8 cellular contexts compared by ENCODE assay signal in the genomic region with DNA sequence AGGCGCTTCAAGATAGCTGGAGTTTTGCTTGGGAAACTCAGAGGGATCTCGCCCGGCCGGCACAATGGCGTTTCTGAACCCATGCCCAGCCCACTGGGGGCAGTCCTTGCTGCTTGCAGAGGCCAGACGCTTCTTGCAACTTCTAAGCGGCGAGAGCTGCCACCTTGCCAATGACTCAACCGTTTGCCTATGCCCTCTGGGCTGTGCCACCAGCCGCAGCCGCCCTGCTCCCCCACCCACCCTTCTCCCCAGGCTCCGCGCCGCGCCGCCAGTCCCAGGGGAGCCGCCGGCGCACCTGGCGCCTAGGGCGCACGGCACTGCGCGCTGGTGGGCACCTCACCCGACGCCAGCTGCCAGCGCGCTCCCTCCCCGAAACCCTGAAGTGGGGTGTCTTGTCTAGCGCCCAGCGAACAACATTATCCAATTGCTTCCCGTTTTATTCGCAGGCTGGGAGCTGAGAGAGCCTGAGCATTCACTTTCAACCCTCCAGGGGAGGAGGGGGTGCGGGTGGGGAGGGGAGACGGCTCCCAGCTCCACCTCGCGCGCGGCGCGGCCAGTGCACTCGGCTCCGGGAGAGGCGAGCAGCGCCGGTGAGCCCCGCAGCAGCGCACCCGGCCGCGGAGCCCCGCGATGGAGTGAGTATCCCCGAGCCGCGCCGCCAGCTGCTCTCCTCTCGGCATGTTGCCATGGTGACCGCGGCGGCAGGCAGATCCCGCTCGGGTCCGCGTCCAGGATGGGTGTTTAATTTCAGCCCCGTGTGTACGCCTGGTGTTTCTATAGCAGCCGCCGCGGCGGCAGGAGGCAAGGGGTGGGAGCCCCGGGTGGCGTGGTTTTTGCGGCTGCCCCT.
DNase-seq lines count a peak whose midpoint lies in the region; ATAC-seq and TF ChIP-seq lines count a peak whose summit lies in the region.

No MANE protein-coding gene starts in this region.

- H3K4me1 Mint-ChIP-seq in brain, result peaks cover 19% of the 10 kb centered on the region
- H3K4me1 Mint-ChIP-seq in activated T-cell treated with anti-CD3 and anti-CD28 coated beads, Interleukin-2, amount 50 U/mL, for 72 hours (ENCODE audit: low read depth), result peaks cover 3% of the 10 kb centered on the region

- no peaks in the 10 kb centered on the region for H3K36me3 Mint-ChIP-seq in brain
- no peaks in the 10 kb centered on the region for H3K36me3 Mint-ChIP-seq in activated T-cell treated with anti-CD3 and anti-CD28 coated beads, Interleukin-2, amount 50 U/mL, for 72 hours (ENCODE audit: insufficient read depth in 2 of 2)

- no peak for ATAC-seq in activated T-cell treated with anti-CD3 and anti-CD28 coated beads, Interleukin-2, amount 50 U/mL, for 72 hours (replicated peaks in 1 of 2)
- no peak for ATAC-seq in GM19467 (IDR thresholded peaks at IDR 0.05; ENCODE audit: unreplicated experiment)

- peaks cover 53% of the 10 kb centered on the region for H3K27me3 Mint-ChIP-seq in brain
- H3K27me3 Mint-ChIP-seq in activated T-cell treated with anti-CD3 and anti-CD28 coated beads, Interleukin-2, amount 50 U/mL, for 72 hours (ENCODE audit: low read depth), result peaks cover 49% of the 10 kb centered on the region

- DNase-seq in D341Med (ENCODE audit: low spot score), result peak; percentile 78
- DNase-seq in NCI-H2081 treated with DMSO at 0.1 percent for 48 hours (lab: John Stamatoyannopoulos, UW), result peak; percentile 14
- peak; percentile 64 for DNase-seq in iPS-NIHi7 (ENCODE audit: extremely low spot score)
- DNase-seq in activated CD8-positive, alpha-beta memory T cell treated with anti-CD3 and anti-CD28 coated beads, Interleukin-2, amount 50 U/mL, for 4 hours, result no peak
- no peak for DNase-seq in activated T-cell treated with anti-CD3 and anti-CD28 coated beads, Interleukin-2, amount 50 U/mL, for 72 hours

- peak overlapping the region in 3 of 5 experiments; percentile 34 to 75 (median 62) for H3K27ac Mint-ChIP-seq in brain
- H3K27ac Mint-ChIP-seq in activated T-cell treated with anti-CD3 and anti-CD28 coated beads, Interleukin-2, amount 50 U/mL, for 72 hours, result no peak overlapping the region

- peak overlapping the region; percentile 5 to 43 (median 28) for H3K4me3 ChIP-seq in skin epidermis

- peaks cover 0 to 10% (median 0%) of the 10 kb centered on the region in 5 experiments for H3K9me3 Mint-ChIP-seq in brain
- peaks cover 3 to 4% of the 10 kb centered on the region in 2 donors for H3K9me3 Mint-ChIP-seq in activated T-cell treated with anti-CD3 and anti-CD28 coated beads, Interleukin-2, amount 50 U/mL, for 72 hours

- peak overlapping the region; percentile 72 to 88 (median 83) for H3K4me3 Mint-ChIP-seq in brain
- no peak overlapping the region for H3K4me3 Mint-ChIP-seq in activated T-cell treated with anti-CD3 and anti-CD28 coated beads, Interleukin-2, amount 50 U/mL, for 72 hours

- H3K27ac ChIP-seq in skin epidermis, result no peak overlapping the region

- TF ChIP-seq CTCF in brain (conservative IDR thresholded peaks at IDR 0.05), result no peak

Comparison
In these comparisons a context has a peak if more than half of its experiments do, and no peak if none do; other contexts are left out.
1. DNase-seq: peak in D341Med (single experiment), NCI-H2081 treated with DMSO at 0.1 percent for 48 hours (single experiment) and iPS-NIHi7 (single experiment); none in activated CD8-positive, alpha-beta memory T cell treated with anti-CD3 and anti-CD28 coated beads, Interleukin-2, amount 50 U/mL, for 4 hours (single experiment) and activated T-cell treated with anti-CD3 and anti-CD28 coated beads, Interleukin-2, amount 50 U/mL, for 72 hours (0 of 2).
2. H3K4me3 Mint-ChIP-seq: peak in brain (5 of 5); none in activated T-cell treated with anti-CD3 and anti-CD28 coated beads, Interleukin-2, amount 50 U/mL, for 72 hours (0 of 2).